Comparison of ENCODE assay signal across 9 cellular contexts in the genomic region with DNA sequence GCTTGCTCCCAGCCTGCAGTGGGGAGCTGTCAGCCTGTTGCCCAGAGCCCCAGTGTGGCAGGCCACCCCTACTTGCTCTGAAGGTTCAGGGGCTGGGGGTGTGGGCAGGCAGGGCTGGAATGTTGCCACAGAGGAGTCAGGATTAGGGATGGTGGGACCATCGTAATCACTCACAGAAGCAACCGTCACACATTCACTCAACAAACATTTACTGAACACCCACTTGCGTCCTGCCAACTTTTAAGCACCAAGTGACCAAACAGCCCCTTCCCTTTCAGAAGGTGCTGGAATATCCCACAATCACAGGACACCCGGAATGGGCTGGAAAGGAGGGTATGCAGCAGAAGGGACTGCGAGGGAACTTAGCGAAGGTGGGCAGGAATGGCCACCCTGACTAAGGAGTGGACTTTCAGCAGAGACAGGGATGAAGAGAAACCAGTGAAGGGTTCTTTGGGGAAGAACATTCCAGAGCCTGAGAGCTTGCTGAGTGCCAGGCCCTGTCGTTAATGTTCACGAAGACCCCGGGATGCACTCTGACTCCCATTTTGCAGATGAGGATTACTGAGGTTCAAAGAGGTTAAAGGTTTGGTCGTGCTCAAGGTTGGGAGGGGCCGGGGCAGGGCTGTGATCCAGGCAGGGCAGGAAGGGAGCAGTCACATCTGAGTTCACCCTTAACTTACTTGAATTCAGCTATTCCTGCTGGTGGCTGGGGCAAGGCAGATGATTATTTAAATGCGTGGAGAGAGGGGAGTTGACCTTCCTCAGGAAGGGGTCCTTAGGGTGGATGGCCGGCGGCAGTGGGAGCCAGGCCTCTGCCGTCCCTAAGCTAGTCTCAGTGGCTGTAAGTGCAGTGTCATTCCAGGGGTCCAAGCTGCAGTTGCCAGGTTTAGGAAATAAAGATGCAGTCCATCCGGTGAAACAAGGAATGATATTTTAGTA. TPM values are rescaled to one million over a fixed set of nuclear protein-coding genes. Genes with fewer than 3 reads are reported as not detected.
DNase-seq lines count a peak whose midpoint lies in the region; ATAC-seq and TF ChIP-seq lines count a peak whose summit lies in the region.
"Had no signal": no experiment of that assay in that cellular context is flagged by ENCODE, and none has a peak within 500 bp of the region (broad histone marks: within the 10 kb centered on the region; RNA-seq: fewer than 3 reads in every experiment).

No MANE protein-coding gene starts in this region.

- WGBS in testis, 2 donors: 70 to 71% methylated on average over 16 of the region's 16 CpGs

- TF ChIP-seq CTCF in testis (IDR thresholded peaks at IDR 0.05): no peak

- DNase-seq in activated T-cell treated with anti-CD3 and anti-CD28 coated beads, Interleukin-2, amount 50 U/mL, for 4 hours: no peak
- no peak for DNase-seq in activated T-cell treated with anti-CD3 and anti-CD28 coated beads, Interleukin-2, amount 50 U/mL, for 24 hours
- DNase-seq in adipocyte (ENCODE audit: low read depth) (no peak), testis (no peak), cerebellar nuclear complex (lab: John Stamatoyannopoulos, UW) (no peak)
- DNase-seq: SW 1271 had no signal

- H3K9ac ChIP-seq in adipocyte (ENCODE audit: low read length): peak overlapping the region; percentile 91
- H3K9ac ChIP-seq in mucosa of stomach (ENCODE audit: low read length): peak overlapping the region; percentile 25

- H3K4me3 ChIP-seq in adipocyte (ENCODE audit: low read length) (no peak overlapping the region), mucosa of stomach (ENCODE audit: low read length) (no peak overlapping the region), testis (no peak overlapping the region)

- H3K4me1 Mint-ChIP-seq in activated T-cell treated with anti-CD3 and anti-CD28 coated beads, Interleukin-2, amount 50 U/mL, for 4 hours (ENCODE audit: low read depth): peaks cover 40% of the 10 kb centered on the region
- peaks cover 43% of the 10 kb centered on the region for H3K4me1 Mint-ChIP-seq in activated T-cell treated with anti-CD3 and anti-CD28 coated beads, Interleukin-2, amount 50 U/mL, for 24 hours (ENCODE audit: low read depth)

- peak overlapping the region; percentile 91 to 93 for H3K27ac ChIP-seq in testis

- no peaks in the 10 kb centered on the region for H3K27me3 ChIP-seq in adipocyte (replicated peaks; ENCODE audit: control insufficient read depth, insufficient read depth, low read length)
- H3K27me3 ChIP-seq in mucosa of stomach (ENCODE audit: control insufficient read depth, insufficient read depth, low read length): no peaks in the 10 kb centered on the region
- H3K27me3 ChIP-seq in testis: no peaks in the 10 kb centered on the region

- no peak for TF ChIP-seq POLR2A in testis (IDR thresholded peaks at IDR 0.05)

- H3K36me3 ChIP-seq in adipocyte (ENCODE audit: control insufficient read depth, insufficient read depth, low read length, severe bottlenecking) (no peaks in the 10 kb centered on the region), mucosa of stomach (ENCODE audit: control insufficient read depth, insufficient read depth, low read length) (no peaks in the 10 kb centered on the region), testis (ENCODE audit: low read depth, missing control alignments) (no peaks in the 10 kb centered on the region)

- no peaks in the 10 kb centered on the region for H3K9me3 Mint-ChIP-seq in activated T-cell treated with anti-CD3 and anti-CD28 coated beads, Interleukin-2, amount 50 U/mL, for 4 hours
- no peaks in the 10 kb centered on the region for H3K9me3 Mint-ChIP-seq in activated T-cell treated with anti-CD3 and anti-CD28 coated beads, Interleukin-2, amount 50 U/mL, for 24 hours

- no peaks in the 10 kb centered on the region for H3K27me3 Mint-ChIP-seq in activated T-cell treated with anti-CD3 and anti-CD28 coated beads, Interleukin-2, amount 50 U/mL, for 4 hours (ENCODE audit: low read depth)
- peaks cover 6% of the 10 kb centered on the region for H3K27me3 Mint-ChIP-seq in activated T-cell treated with anti-CD3 and anti-CD28 coated beads, Interleukin-2, amount 50 U/mL, for 24 hours

- no peaks in the 10 kb centered on the region for H3K9me3 ChIP-seq in adipocyte (ENCODE audit: control insufficient read depth, low read length)
- H3K9me3 ChIP-seq in mucosa of stomach (ENCODE audit: control insufficient read depth, low read length): no peaks in the 10 kb centered on the region
- H3K9me3 ChIP-seq in testis: no peaks in the 10 kb centered on the region

- no peak overlapping the region for H3K27ac Mint-ChIP-seq in activated T-cell treated with anti-CD3 and anti-CD28 coated beads, Interleukin-2, amount 50 U/mL, for 24 hours

- H3K4me1 ChIP-seq in adipocyte (ENCODE audit: control insufficient read depth, insufficient read depth, low read length) (peaks cover 55% of the 10 kb centered on the region), mucosa of stomach (ENCODE audit: control insufficient read depth, insufficient read depth, low read length) (peaks cover 74% of the 10 kb centered on the region), testis (peaks cover 49% of the 10 kb centered on the region)

- no peak for ATAC-seq in activated T-cell treated with anti-CD3 and anti-CD28 coated beads, Interleukin-2, amount 50 U/mL, for 4 hours
- ATAC-seq in activated CD4-positive, CD25-positive, alpha-beta regulatory T cell treated with anti-CD3 and anti-CD28 coated beads, Interleukin-2, amount 50 U/mL, for 24 hours: no peak
- ATAC-seq in HG03457 (IDR thresholded peaks at IDR 0.05; ENCODE audit: unreplicated experiment): no peak

- intact Hi-C loops in testis (cut with DNase I; ENCODE audit: low total_unique reads): no loop called here

- peak overlapping the region; percentile 65 for H3K4me3 Mint-ChIP-seq in activated T-cell treated with anti-CD3 and anti-CD28 coated beads, Interleukin-2, amount 50 U/mL, for 4 hours
- no peak overlapping the region for H3K4me3 Mint-ChIP-seq in activated T-cell treated with anti-CD3 and anti-CD28 coated beads, Interleukin-2, amount 50 U/mL, for 24 hours

- H3K36me3 Mint-ChIP-seq in activated T-cell treated with anti-CD3 and anti-CD28 coated beads, Interleukin-2, amount 50 U/mL, for 4 hours (ENCODE audit: insufficient read depth): no peaks in the 10 kb centered on the region
- H3K36me3 Mint-ChIP-seq in activated T-cell treated with anti-CD3 and anti-CD28 coated beads, Interleukin-2, amount 50 U/mL, for 24 hours (ENCODE audit: low read depth): peaks cover 12% of the 10 kb centered on the region

RNA-seq across cellular contexts. Expression of a gene that starts 2.3 kb away (rescaled TPM):
- total RNA-seq in activated T-cell treated with anti-CD3 and anti-CD28 coated beads, Interleukin-2, amount 50 U/mL, for 4 hours: 1 to 10 TPM; 3.6 to 4.1 (median 4.0) TPM
- 1 to 10 TPM; 6.1 to 8.4 TPM for total RNA-seq in testis
- polyA plus RNA-seq in testis (ENCODE audit: insufficient read depth, low read depth, low replicate concordance): 7.1 TPM

RNA-seq across cellular contexts. Expression of a gene that starts 3.0 kb away (rescaled TPM):
- 100 to 1,000 TPM; 107 to 124 (median 116) TPM for total RNA-seq in activated T-cell treated with anti-CD3 and anti-CD28 coated beads, Interleukin-2, amount 50 U/mL, for 4 hours
- total RNA-seq in testis: 100 to 1,000 TPM; 106 to 125 TPM
- polyA plus RNA-seq in testis (ENCODE audit: insufficient read depth, low read depth, low replicate concordance): 68.2 TPM

RNA-seq across cellular contexts. Expression of a gene that starts 45.6 kb away (rescaled TPM):
- 100 to 1,000 TPM; 135 to 157 (median 149) TPM for total RNA-seq in activated T-cell treated with anti-CD3 and anti-CD28 coated beads, Interleukin-2, amount 50 U/mL, for 4 hours
- total RNA-seq in testis: 100 to 1,000 TPM; 236 to 247 TPM
- polyA plus RNA-seq in testis (ENCODE audit: insufficient read depth, low read depth, low replicate concordance): 99.5 TPM
